ENCODE assay signal across 8 cellular contexts in the genomic region with DNA sequence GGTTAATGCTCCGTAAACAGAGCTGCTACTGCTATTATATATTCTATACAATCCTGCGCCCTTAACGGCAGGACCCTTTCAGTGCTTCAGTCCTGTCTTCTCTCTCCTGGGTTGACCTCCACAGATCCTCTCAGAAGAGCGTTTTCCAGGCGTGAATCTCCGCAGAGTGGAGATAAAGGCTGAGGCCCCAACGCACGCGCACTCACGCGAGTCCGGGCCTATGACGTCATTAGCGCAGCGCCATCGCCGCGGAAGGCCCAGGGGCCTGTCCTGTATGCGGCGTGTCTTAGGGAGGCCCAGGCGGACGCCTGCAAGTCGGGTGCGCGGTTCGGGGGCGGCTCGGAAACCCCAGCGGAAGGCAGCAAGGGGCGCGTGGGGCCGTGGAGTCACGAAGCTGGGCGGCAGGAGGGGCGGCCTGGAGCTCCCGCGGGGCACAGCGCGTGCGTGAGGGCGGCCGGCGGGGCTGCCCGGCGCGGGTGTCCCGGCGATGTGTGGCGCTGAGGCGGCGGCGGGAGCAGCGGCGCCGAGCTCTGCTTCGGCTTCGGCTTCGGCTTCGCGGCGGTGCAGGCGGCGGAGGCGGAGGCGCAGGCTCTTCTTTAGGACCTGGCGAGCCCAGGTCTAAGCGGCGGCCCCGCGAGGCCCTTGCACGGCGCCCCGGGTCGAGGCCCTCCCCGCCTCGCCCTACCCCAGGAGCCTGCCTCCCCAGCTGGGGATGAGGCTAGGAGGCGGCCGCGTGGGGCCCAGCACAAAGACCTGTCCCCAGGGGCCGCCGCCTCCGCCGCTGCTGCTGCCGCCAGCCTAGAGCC. TPM values are rescaled to one million over a fixed set of nuclear protein-coding genes. Genes with fewer than 3 reads are reported as not detected.
DNase-seq lines count a peak whose midpoint lies in the region; ATAC-seq and TF ChIP-seq lines count a peak whose summit lies in the region.

Gene MAPKAPK5, plus strand, starts transcription at position 479 of the 806 bp plus-strand sequence. CDS start 506 bp downstream, outside the sequence.

- H3K27ac ChIP-seq in C4-2B = peak within 1 kb of the TSS; percentile 97

- ATAC-seq in GM19372 (IDR thresholded peaks at IDR 0.05; ENCODE audit: low read depth, unreplicated experiment) (peak; percentile 71), HG03521 (IDR thresholded peaks at IDR 0.05; ENCODE audit: unreplicated experiment) (peak; percentile 76), left lobe of liver (peak; percentile 89)

- no peak for TF ChIP-seq CTCF in C4-2B (conservative IDR thresholded peaks at IDR 0.05)

- DNase-seq in NCI-H748 (lab: John Stamatoyannopoulos, UW; ENCODE audit: unreplicated experiment) = peak; percentile 96
- peak; percentile 97 for DNase-seq in activated CD4-positive, alpha-beta T cell treated with anti-CD3 and anti-CD28 coated beads, Interleukin-2, amount 50 U/mL, for 1 hour
- peak; percentile 92 for DNase-seq in dedifferentiated amniotic fluid mesenchymal stem cell (ENCODE audit: extremely low spot score)
- DNase-seq in left lobe of liver (ENCODE audit: low spot score) = peak; percentile 96
- peak; percentile 98 for DNase-seq in stimulated activated CD4-positive, alpha-beta T cell treated with anti-CD3 and anti-CD28 coated beads, Interleukin-2, amount 100 ng/mL, for 24 hours

RNA-seq across cellular contexts. Expression of gene MAPKAPK5, which starts in this region (rescaled TPM):
- total RNA-seq in left lobe of liver = 19.3 TPM

Comparison
In these comparisons a context has a peak if more than half of its experiments do, and no peak if none do; other contexts are left out.
1. Peak in every context shown above with its lines: DNase-seq, ATAC-seq and H3K27ac ChIP-seq.